In genomic region chr1:157147037-157147436, GRCh38 we compare ENCODE assay signal across 1 cellular context.
TF ChIP-seq lines count a peak whose summit lies in the region.

No MANE protein-coding gene starts in this region.

TF ChIP-seq in K562, 482 proteins besides CTCF, POLR2A, EP300 and RAD21:
- TF ChIP-seq BCL6 (CRISPR knock-in tag; IDR thresholded peaks at IDR 0.05): no peak
- TF ChIP-seq ARID1B (IDR thresholded peaks at IDR 0.05): no peak
- TF ChIP-seq BMI1 (IDR thresholded peaks at IDR 0.05; ENCODE audit: low read length): no peak
- TF ChIP-seq XRCC5 (IDR thresholded peaks at IDR 0.05; ENCODE audit: low read depth, low read length): no peak
- TF ChIP-seq ELK3 (CRISPR knock-in tag; IDR thresholded peaks at IDR 0.05): no peak
